1 cellular context compared by ENCODE assay signal in the genomic region with DNA sequence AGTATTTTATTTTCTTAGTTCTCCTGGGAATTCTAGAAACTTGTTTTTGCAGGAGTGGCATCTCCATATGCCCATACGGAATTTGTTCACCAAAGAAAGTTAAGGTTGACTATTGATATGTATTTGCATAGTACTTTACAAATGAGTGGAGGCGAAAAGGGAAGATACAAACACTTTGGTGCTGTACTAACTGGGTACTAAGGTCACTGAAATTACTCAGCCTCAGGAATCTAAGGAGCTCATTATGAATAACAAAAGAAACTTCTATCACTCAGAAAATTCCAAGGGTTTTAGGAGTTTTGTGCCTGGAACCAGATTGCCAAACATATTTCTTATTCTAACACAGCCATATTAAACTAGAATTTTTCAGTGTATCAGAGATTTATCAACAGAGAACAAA.
TF ChIP-seq lines count a peak whose summit lies in the region.

No MANE protein-coding gene starts in this region.

TF ChIP-seq in GM12878, 131 proteins besides CTCF, POLR2A, EP300 and RAD21 (continued from another document):
- TF ChIP-seq MTA2 (IDR thresholded peaks at IDR 0.05; ENCODE audit: low read depth) (no peak), DPF2 (IDR thresholded peaks at IDR 0.05) (no peak), SIX5 (IDR thresholded peaks at IDR 0.05; ENCODE audit: low read depth, low read length, severe bottlenecking) (no peak), LARP7 (IDR thresholded peaks at IDR 0.05) (no peak), SP1 (IDR thresholded peaks at IDR 0.05; ENCODE audit: low read depth, low read length) (no peak), EED (IDR thresholded peaks at IDR 0.05; ENCODE audit: low read depth) (no peak), RELB (IDR thresholded peaks at IDR 0.05; ENCODE audit: low read depth) (no peak), CEBPB (IDR thresholded peaks at IDR 0.05; ENCODE audit: borderline replicate concordance in 1 of 2, low read depth in 2 of 2, low read length in 2 of 2) (no peak), IRF4 (IDR thresholded peaks at IDR 0.05; ENCODE audit: low read depth, low read length) (no peak), ASH2L (IDR thresholded peaks at IDR 0.05; ENCODE audit: borderline replicate concordance, low read depth) (no peak), ZNF217 (IDR thresholded peaks at IDR 0.05) (no peak)
- TF ChIP-seq, protein P1, sequence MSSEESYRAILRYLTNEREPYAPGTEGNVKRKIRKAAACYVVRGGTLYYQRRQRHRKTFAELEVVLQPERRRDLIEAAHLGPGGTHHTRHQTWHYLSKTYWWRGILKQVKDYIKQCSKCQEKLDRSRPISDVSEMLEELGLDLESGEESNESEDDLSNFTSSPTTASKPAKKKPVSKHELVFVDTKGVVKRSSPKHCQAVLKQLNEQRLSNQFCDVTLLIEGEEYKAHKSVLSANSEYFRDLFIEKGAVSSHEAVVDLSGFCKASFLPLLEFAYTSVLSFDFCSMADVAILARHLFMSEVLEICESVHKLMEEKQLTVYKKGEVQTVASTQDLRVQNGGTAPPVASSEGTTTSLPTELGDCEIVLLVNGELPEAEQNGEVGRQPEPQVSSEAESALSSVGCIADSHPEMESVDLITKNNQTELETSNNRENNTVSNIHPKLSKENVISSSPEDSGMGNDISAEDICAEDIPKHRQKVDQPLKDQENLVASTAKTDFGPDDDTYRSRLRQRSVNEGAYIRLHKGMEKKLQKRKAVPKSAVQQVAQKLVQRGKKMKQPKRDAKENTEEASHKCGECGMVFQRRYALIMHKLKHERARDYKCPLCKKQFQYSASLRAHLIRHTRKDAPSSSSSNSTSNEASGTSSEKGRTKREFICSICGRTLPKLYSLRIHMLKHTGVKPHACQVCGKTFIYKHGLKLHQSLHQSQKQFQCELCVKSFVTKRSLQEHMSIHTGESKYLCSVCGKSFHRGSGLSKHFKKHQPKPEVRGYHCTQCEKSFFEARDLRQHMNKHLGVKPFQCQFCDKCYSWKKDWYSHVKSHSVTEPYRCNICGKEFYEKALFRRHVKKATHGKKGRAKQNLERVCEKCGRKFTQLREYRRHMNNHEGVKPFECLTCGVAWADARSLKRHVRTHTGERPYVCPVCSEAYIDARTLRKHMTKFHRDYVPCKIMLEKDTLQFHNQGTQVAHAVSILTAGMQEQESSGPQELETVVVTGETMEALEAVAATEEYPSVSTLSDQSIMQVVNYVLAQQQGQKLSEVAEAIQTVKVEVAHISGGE (CRISPR knock-in tag; IDR thresholded peaks at IDR 0.05) = no peak
- TF ChIP-seq, protein P2, sequence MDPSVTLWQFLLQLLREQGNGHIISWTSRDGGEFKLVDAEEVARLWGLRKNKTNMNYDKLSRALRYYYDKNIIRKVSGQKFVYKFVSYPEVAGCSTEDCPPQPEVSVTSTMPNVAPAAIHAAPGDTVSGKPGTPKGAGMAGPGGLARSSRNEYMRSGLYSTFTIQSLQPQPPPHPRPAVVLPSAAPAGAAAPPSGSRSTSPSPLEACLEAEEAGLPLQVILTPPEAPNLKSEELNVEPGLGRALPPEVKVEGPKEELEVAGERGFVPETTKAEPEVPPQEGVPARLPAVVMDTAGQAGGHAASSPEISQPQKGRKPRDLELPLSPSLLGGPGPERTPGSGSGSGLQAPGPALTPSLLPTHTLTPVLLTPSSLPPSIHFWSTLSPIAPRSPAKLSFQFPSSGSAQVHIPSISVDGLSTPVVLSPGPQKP (IDR thresholded peaks at IDR 0.05; ENCODE audit: low read depth, low read length) = no peak
